Comparison of ENCODE assay signal across 8 cellular contexts in the genomic region with DNA sequence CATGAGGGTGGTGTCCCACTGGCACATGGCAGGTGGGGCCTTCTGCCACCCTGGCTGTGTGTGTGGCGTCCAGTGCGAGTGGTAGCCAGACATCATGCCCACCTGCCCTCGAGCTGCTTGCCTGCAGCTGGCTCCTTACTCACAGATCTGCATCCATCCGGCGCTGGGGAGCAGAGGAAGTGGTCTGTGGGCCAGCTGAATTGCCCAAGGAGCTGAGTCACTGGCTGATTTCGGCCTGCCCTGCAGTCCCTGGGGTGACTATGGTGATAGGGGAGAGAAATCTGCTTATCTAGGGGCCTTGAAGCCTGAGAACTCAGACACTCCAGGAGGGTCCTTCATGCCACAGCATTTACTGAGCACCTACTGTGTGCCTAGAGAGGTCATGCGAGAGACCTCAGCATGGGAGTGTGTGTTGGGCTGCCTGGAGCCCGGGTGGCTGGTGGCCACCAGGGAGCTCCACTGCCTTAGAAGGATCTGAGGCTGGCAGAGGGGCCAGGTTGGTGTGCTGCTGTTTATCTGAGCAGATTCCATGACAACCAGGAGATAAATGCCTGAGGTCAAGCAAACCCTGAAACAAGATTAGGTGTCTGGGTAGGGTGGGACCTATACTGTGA. TPM values are rescaled to one million over a fixed set of nuclear protein-coding genes. Genes with fewer than 3 reads are reported as not detected.
DNase-seq lines count a peak whose midpoint lies in the region; ATAC-seq and TF ChIP-seq lines count a peak whose summit lies in the region.

No MANE protein-coding gene starts in this region.

- TF ChIP-seq POLR2A in GM19193 (IDR thresholded peaks at IDR 0.05; ENCODE audit: extremely low read depth, insufficient read depth, insufficient read length) (peak; percentile 51), adrenal gland (IDR thresholded peaks at IDR 0.05) (no peak)

- H3K4me3 ChIP-seq in BE2C (ENCODE audit: low read depth, low read length) (no peak overlapping the region), adrenal gland (no peak overlapping the region), iPS-20b (ENCODE audit: low read length) (no peak overlapping the region)

- ATAC-seq in HG03571 (IDR thresholded peaks at IDR 0.05; ENCODE audit: unreplicated experiment) = peak; percentile 42

- WGBS in adrenal gland, 4 donors = 41 to 42% (median 42%) methylated on average over 8 of the region's 8 CpGs; no CpG with 5 or more reads in 1 of the 4 donors

- H3K27me3 ChIP-seq in BE2C (no peaks in the 10 kb centered on the region), adrenal gland (no peaks in the 10 kb centered on the region), iPS-20b (ENCODE audit: insufficient read depth, low read length) (no peaks in the 10 kb centered on the region)

- H3K9me3 ChIP-seq in BE2C (no peaks in the 10 kb centered on the region), adrenal gland (replicated peaks in 1 of 3) (no peaks in the 10 kb centered on the region), iPS-20b (ENCODE audit: insufficient read depth, low read depth, low read length) (no peaks in the 10 kb centered on the region)

- H3K9ac ChIP-seq in iPS-20b (ENCODE audit: low read depth, low read length) = peak overlapping the region; percentile 16; the same call in 1 of the 2 replicates

- H3K4me1 ChIP-seq in BE2C = peaks cover 24% of the 10 kb centered on the region
- H3K4me1 ChIP-seq in adrenal gland (replicated peaks in 1 of 2) = peaks cover 37 to 78% of the 10 kb centered on the region in 2 donors
- peaks cover 12% of the 10 kb centered on the region; the same call in 1 of the 2 replicates for H3K4me1 ChIP-seq in iPS-20b (ENCODE audit: insufficient read depth, low read length)

- H3K27ac ChIP-seq in adrenal gland (peak overlapping the region in 4 of 5 donors; percentile 48 to 89 (median 76)), iPS-20b (ENCODE audit: low read length) (no peak overlapping the region)

- DNase-seq in BE2C (peak; percentile 36), SW 1271 (lab: John Stamatoyannopoulos, UW) (peak; percentile 81 to 92), adrenal gland (peak; percentile 60 to 92 (median 91)), DMS79 treated with DMSO at 0.1 percent for 48 hours (lab: John Stamatoyannopoulos, UW) (no peak)
- peak; percentile 83 for DNase-seq in stimulated activated CD4-positive, alpha-beta T cell treated with anti-CD3 and anti-CD28 coated beads, Interleukin-15, amount 100 ng/mL, for 24 hours

- intact Hi-C loops in adrenal gland (cut with DNase I) = loop anchor here in 1 of 2 donors (10.0 kb wide), 1 partner anchor 58 kb away; no protein-coding TSS in a partner anchor

- TF ChIP-seq CTCF in BE2C (IDR thresholded peaks at IDR 0.05; ENCODE audit: low read depth, low read length) (peak; percentile 42), adrenal gland (IDR thresholded peaks at IDR 0.05) (peak in 5 of 6 experiments; percentile 28 to 58 (median 40))

- no peaks in the 10 kb centered on the region for H3K36me3 ChIP-seq in BE2C
- no peaks in the 10 kb centered on the region for H3K36me3 ChIP-seq in adrenal gland (replicated peaks in 1 of 2)
- H3K36me3 ChIP-seq in iPS-20b (ENCODE audit: insufficient read depth, low read depth, low read length) = no peaks in the 10 kb centered on the region

RNA-seq across cellular contexts. Expression of a gene that starts 57.1 kb away (rescaled TPM):
- 13.7 TPM for polyA plus RNA-seq in BE2C (2012; ENCODE audit: insufficient read depth, insufficient read length, low read depth)
- total RNA-seq in adrenal gland = 10 to 100 TPM; 11.1 to 24.1 (median 16.5) TPM
- 10 to 100 TPM in 1 of 3 donors, 1 to 10 TPM in 2; 9.6 to 12.6 (median 9.8) TPM for polyA plus RNA-seq in adrenal gland
